8 cellular contexts compared by ENCODE assay signal in the genomic region with DNA sequence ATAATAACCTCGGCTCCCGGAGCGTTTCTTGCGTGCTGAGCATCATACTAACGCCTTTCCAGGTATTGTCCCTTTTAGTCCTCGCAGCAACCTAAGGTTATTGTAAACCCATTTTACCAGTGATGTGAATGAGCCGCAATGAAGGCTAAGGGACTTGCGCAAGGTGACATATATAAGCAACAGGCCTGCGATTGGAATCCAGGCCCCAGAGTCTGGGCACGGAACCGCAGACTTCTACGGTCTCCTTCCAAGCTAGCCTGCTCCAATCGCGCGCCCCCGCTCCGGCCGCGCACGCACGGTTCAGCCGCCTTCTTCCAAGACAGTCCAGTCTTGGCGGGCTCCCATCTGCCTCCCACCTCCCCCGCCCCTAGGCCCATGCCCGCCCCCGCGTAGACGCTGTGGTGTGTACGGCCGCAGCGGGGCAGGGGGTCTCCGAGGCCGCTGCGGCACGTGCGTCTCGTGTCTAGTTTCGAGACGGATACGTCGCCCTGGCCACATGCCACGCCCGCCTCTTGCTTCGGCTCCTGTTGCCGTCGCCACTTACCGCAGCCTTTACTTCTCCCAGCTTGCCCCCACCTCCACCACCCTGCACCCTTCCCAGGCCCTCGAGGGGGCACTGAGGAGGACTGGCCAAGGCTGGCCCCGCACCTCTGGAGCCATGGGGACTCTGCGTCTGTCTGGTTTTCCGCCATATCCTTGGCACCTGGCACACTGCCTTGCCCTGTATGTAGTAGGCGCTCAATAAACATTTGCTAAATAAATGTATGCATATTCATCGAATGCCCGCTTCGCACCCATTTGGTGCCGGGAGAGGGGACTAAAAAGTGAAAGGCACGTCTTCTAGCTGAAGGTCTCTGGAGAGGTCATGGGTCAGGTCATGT. TPM values are rescaled to one million over a fixed set of nuclear protein-coding genes. Genes with fewer than 3 reads are reported as not detected.
DNase-seq lines count a peak whose midpoint lies in the region; ATAC-seq and TF ChIP-seq lines count a peak whose summit lies in the region.

No MANE protein-coding gene starts in this region.

- peaks cover 8% of the 10 kb centered on the region for H3K27me3 Mint-ChIP-seq in activated CD4-positive, alpha-beta T cell treated with anti-CD3 and anti-CD28 coated beads for 36 hours

- POLR2A ChIA-PET in activated CD4-positive, alpha-beta T cell treated with anti-CD3 and anti-CD28 coated beads for 36 hours (lab: Charles Lee) = no interaction called here
- POLR2A ChIA-PET in RWPE1 (lab: Yijun Ruan, JAX; ENCODE audit: low non-redundant PET) = interaction anchor here (0.6 kb wide), 1 partner anchor 39 kb away, joined by 5 read pairs; no protein-coding TSS in a partner anchor

- ATAC-seq in activated CD4-positive, alpha-beta T cell treated with anti-CD3 and anti-CD28 coated beads for 36 hours = peak; percentile 6
- ATAC-seq in left lobe of liver (no peak), GM19467 (IDR thresholded peaks at IDR 0.05; ENCODE audit: unreplicated experiment) (no peak)
- ATAC-seq in stimulated activated naive CD8-positive, alpha-beta T cell treated with anti-CD3 and anti-CD28 coated beads, Interleukin-15, Interleukin-2, amounts not matched to agents 100 U/mL and 50 U/mL, for 24 hours = no peak

- TF ChIP-seq CTCF in RWPE1 (conservative IDR thresholded peaks at IDR 0.05; ENCODE audit: low read depth) = no peak

- H3K27ac ChIP-seq in RWPE1 (peak overlapping the region; percentile 92), caudate nucleus (ENCODE audit: low read depth, low read length) (peak overlapping the region; percentile 39)

- CTCF ChIA-PET in activated CD4-positive, alpha-beta T cell treated with anti-CD3 and anti-CD28 coated beads for 36 hours (lab: Charles Lee) = no interaction called here
- CTCF ChIA-PET in RWPE1 (lab: Yijun Ruan, JAX) = no interaction called here

- H3K36me3 Mint-ChIP-seq in activated CD4-positive, alpha-beta T cell treated with anti-CD3 and anti-CD28 coated beads for 36 hours (ENCODE audit: low read depth) = no peaks in the 10 kb centered on the region

- H3K9me3 Mint-ChIP-seq in activated CD4-positive, alpha-beta T cell treated with anti-CD3 and anti-CD28 coated beads for 36 hours (ENCODE audit: low read depth) = no peaks in the 10 kb centered on the region

- H3K4me1 Mint-ChIP-seq in activated CD4-positive, alpha-beta T cell treated with anti-CD3 and anti-CD28 coated beads for 36 hours = peaks cover 36% of the 10 kb centered on the region

- peak overlapping the region; percentile 83 for H3K4me3 Mint-ChIP-seq in activated CD4-positive, alpha-beta T cell treated with anti-CD3 and anti-CD28 coated beads for 36 hours

- peak; percentile 50 for DNase-seq in activated CD4-positive, alpha-beta T cell treated with anti-CD3 and anti-CD28 coated beads for 36 hours
- DNase-seq in activated CD4-positive, alpha-beta T cell treated with anti-CD3 and anti-CD28 coated beads for 1 hour = no peak
- peak; percentile 25 for DNase-seq in RWPE1 (ENCODE audit: low spot score)
- peak in 13 of 61 donors; percentile 16 to 77 (median 39) for DNase-seq in caudate nucleus (lab: John Stamatoyannopoulos, UW)
- DNase-seq in left lobe of liver (ENCODE audit: low spot score) = peak; percentile 65
- DNase-seq in stimulated activated naive CD8-positive, alpha-beta T cell treated with anti-CD3 and anti-CD28 coated beads, Interleukin-15, Interleukin-2, amounts not matched to agents 100 U/mL and 50 U/mL, for 24 hours = peak; percentile 47
- no peak for DNase-seq in NCI-H1930 (lab: John Stamatoyannopoulos, UW)

- intact Hi-C loops in activated CD4-positive, alpha-beta T cell treated with anti-CD3 and anti-CD28 coated beads for 36 hours (cut with DNase I, micrococcal nuclease) = loop anchor here in 1 of 2 experiments (5.0 kb wide), 1 partner anchor 324 kb away; the partner anchor contains the start of gene MCUR1

- H3K27ac Mint-ChIP-seq in activated CD4-positive, alpha-beta T cell treated with anti-CD3 and anti-CD28 coated beads for 36 hours = peak overlapping the region; percentile 33

RNA-seq across cellular contexts. Expression of gene GFOD1, which starts 0.9 kb away (rescaled TPM):
- total RNA-seq in activated CD4-positive, alpha-beta T cell treated with anti-CD3 and anti-CD28 coated beads for 36 hours = 1 to 10 TPM; 4.2 to 5.8 TPM
- total RNA-seq in left lobe of liver = 9.6 TPM

Comparison
In these comparisons a context has a peak if more than half of its experiments do, and no peak if none do; other contexts are left out.
1. DNase-seq: peak in activated CD4-positive, alpha-beta T cell treated with anti-CD3 and anti-CD28 coated beads for 36 hours (single experiment), RWPE1 (single experiment), left lobe of liver (single experiment) and stimulated activated naive CD8-positive, alpha-beta T cell treated with anti-CD3 and anti-CD28 coated beads, Interleukin-15, Interleukin-2, amounts not matched to agents 100 U/mL and 50 U/mL, for 24 hours (single experiment); none in activated CD4-positive, alpha-beta T cell treated with anti-CD3 and anti-CD28 coated beads for 1 hour (single experiment) and NCI-H1930 (0 of 2).